ENCODE assay signal across 8 cellular contexts in the genomic region with DNA sequence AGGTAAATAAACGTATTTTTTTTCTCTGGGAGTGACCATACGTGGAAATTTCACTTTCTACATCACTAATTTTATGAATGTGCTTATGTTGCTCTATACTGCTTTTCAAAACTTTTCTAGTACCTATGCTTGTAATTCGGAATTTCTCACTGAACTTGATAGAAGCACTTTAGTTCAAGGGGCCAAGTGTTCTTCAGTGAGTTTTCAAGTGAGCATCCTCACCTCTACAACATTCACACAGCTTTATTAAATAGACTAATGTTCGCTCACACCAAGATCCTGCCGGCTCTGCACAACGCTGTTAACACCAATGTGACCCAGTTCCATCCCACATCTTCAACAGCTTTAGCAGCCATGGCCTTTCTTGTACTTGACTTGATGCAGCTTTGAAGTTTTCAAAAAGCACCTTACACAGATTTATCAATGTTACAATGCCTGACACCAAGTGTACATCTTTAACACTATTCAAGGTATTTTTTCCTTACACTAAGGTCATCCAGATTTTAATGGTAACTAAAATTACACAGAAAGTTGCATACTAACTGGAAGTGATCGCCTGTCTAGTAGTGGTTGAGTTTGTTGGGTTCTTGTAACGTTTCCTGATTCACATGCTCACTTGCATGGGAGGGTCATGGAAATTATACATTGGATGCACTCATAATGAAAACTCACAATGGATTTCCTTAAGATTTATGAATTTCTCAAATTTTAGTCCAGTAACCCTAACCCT. TPM values are rescaled to one million over a fixed set of nuclear protein-coding genes. Genes with fewer than 3 reads are reported as not detected.
DNase-seq lines count a peak whose midpoint lies in the region; FAIRE-seq and TF ChIP-seq lines count a peak whose summit lies in the region.

No MANE protein-coding gene starts in this region.

- H3K4me1 Mint-ChIP-seq in mesothelial cell of epicardium: peaks cover 47% of the 10 kb centered on the region

- no peak for TF ChIP-seq POLR2A in H54 (IDR thresholded peaks at IDR 0.05; ENCODE audit: low read depth, low read length)

- peaks cover 16% of the 10 kb centered on the region for H3K4me1 ChIP-seq in mammary epithelial cell (ENCODE audit: insufficient read depth, low read length)

- BruUV-seq in mammary epithelial cell (replicated peaks; lab: Mats Ljungman, UMichigan): no TSS peak

- H3K27me3 Mint-ChIP-seq in mesothelial cell of epicardium (ENCODE audit: low read depth): no peaks in the 10 kb centered on the region

- in situ Hi-C loops in mammary epithelial cell (cut with MboI; ENCODE audit: low sequenced_read_pairs in 2 of 2): no loop called here

- TF ChIP-seq CTCF in mammary epithelial cell (conservative IDR thresholded peaks at IDR 0.05 in 1 of 2, IDR thresholded peaks at IDR 0.05 in 1 of 2; ENCODE audit: extremely low read depth in 1 of 2, insufficient read depth in 1 of 2, low read depth in 1 of 2, low read length in 2 of 2) (no peak), mesothelial cell of epicardium (IDR thresholded peaks at IDR 0.05; ENCODE audit: unreplicated experiment) (no peak)

- H3K36me3 ChIP-seq in mammary epithelial cell (ENCODE audit: insufficient read depth, low read length): peaks cover 14% of the 10 kb centered on the region

- no peaks in the 10 kb centered on the region for H3K9me3 ChIP-seq in mammary epithelial cell (replicated peaks; ENCODE audit: insufficient read depth, low read length)

- H3K4me3 Mint-ChIP-seq in mesothelial cell of epicardium: no peak overlapping the region

- peak overlapping the region; percentile 11 for H3K27ac ChIP-seq in mammary epithelial cell (ENCODE audit: insufficient read depth, low read depth, low read length)

- no peaks in the 10 kb centered on the region for H3K9me3 Mint-ChIP-seq in mesothelial cell of epicardium

- no peak for FAIRE-seq in H54 (lab: Jason Lieb, UNC)

- peaks cover 32% of the 10 kb centered on the region for H3K36me3 Mint-ChIP-seq in mesothelial cell of epicardium

- H3K27me3 ChIP-seq in mammary epithelial cell (ENCODE audit: insufficient read depth, low read length): no peaks in the 10 kb centered on the region

- intact Hi-C loops in mammary epithelial cell (cut with micrococcal nuclease): loop anchor here (1.0 to 10.0 kb wide), 5 partner anchors 29 to 875 kb away; partner anchors contain the start of genes DHX37, NCOR2 and TMEM132B

- DNase-seq in A172 (ENCODE audit: low spot score) (peak; percentile 22), HT-29 (ENCODE audit: low spot score) (peak; percentile 67), mammary epithelial cell (peak; percentile 75), mesothelial cell of epicardium (ENCODE audit: low spot score in 2 of 2, unreplicated experiment in 2 of 2) (no peak), NK-92 (lab: John Stamatoyannopoulos, UW; ENCODE audit: unreplicated experiment) (no peak), NCI-H226 (no peak), NCI-H1048 (lab: John Stamatoyannopoulos, UW) (no peak), H54 (ENCODE audit: insufficient read length, low spot score) (no peak)

- WGBS in mammary epithelial cell (ENCODE audit: low coverage, missing lambda C conversion rate): 59% methylated on average over 8 of the region's 8 CpGs

- H3K79me2 ChIP-seq in mammary epithelial cell (ENCODE audit: insufficient read depth, low read length): peaks cover 42% of the 10 kb centered on the region

- CTCF ChIA-PET in mammary epithelial cell (lab: Charles Lee; ENCODE audit: low non-redundant PET): no interaction called here

- H3K9ac ChIP-seq in mammary epithelial cell (ENCODE audit: insufficient read depth, low read length): no peak overlapping the region

- H4K20me1 ChIP-seq in mammary epithelial cell (ENCODE audit: insufficient read depth, low read length): peaks cover 24% of the 10 kb centered on the region

- no peak overlapping the region for H3K4me2 ChIP-seq in mammary epithelial cell (ENCODE audit: insufficient read depth, low read depth, low read length)

- H3K4me3 ChIP-seq in mammary epithelial cell (replicated peaks in 1 of 3; ENCODE audit: insufficient read depth in 1 of 3, low read depth in 2 of 3, low read length in 3 of 3): no peak overlapping the region

- dilution Hi-C loops in mammary epithelial cell (cut with HindIII; ENCODE audit: low sequenced_read_pairs): no loop called here

- H2AFZ ChIP-seq in mammary epithelial cell (ENCODE audit: low read depth, low read length): no peak overlapping the region

- H3K27ac Mint-ChIP-seq in mesothelial cell of epicardium: peak overlapping the region; percentile 47

RNA-seq across cellular contexts. Expression of gene UBC, which starts 4.5 kb away (rescaled TPM):
- total RNA-seq in A172 (2014; rRNA removed; shearing (Covaris generic)): 1,288 and 1,521 TPM in 2 replicates
- 1,727 and 1,789 TPM in 2 replicates for total RNA-seq in HT-29 (2014; rRNA removed; shearing (Covaris generic))
- total RNA-seq in mammary epithelial cell: 1,000 to 10,000 TPM; 1,187 to 2,186 TPM
- polyA plus RNA-seq in mammary epithelial cell: 3,278 TPM
- polyA minus RNA-seq in mammary epithelial cell: 2,197 TPM
- total RNA-seq in mesothelial cell of epicardium: 718 to 741 TPM (median 720 TPM) in 3 replicates

RNA-seq across cellular contexts. Expression of gene SCARB1, which starts 46.3 kb away (rescaled TPM):
- total RNA-seq in A172 (2014; rRNA removed; shearing (Covaris generic)): 16.4 and 27.3 TPM in 2 replicates
- total RNA-seq in HT-29 (2014; rRNA removed; shearing (Covaris generic)): 83.9 and 84.9 TPM in 2 replicates
- 10 to 100 TPM; 44.8 to 60.9 TPM for total RNA-seq in mammary epithelial cell
- 122 TPM for polyA plus RNA-seq in mammary epithelial cell
- 117 TPM for polyA minus RNA-seq in mammary epithelial cell
- total RNA-seq in mesothelial cell of epicardium: 40.2 to 43.3 TPM (median 40.4 TPM) in 3 replicates

Comparison
In these comparisons a context has a peak if more than half of its experiments do, and no peak if none do; other contexts are left out.
1. DNase-seq: peak in A172 (single experiment), HT-29 (single experiment) and mammary epithelial cell (single experiment); none in mesothelial cell of epicardium (0 of 2), NK-92 (single experiment), NCI-H226 (single experiment), NCI-H1048 (single experiment) and H54 (single experiment).